1 cellular context compared by ENCODE assay signal in the genomic region with DNA sequence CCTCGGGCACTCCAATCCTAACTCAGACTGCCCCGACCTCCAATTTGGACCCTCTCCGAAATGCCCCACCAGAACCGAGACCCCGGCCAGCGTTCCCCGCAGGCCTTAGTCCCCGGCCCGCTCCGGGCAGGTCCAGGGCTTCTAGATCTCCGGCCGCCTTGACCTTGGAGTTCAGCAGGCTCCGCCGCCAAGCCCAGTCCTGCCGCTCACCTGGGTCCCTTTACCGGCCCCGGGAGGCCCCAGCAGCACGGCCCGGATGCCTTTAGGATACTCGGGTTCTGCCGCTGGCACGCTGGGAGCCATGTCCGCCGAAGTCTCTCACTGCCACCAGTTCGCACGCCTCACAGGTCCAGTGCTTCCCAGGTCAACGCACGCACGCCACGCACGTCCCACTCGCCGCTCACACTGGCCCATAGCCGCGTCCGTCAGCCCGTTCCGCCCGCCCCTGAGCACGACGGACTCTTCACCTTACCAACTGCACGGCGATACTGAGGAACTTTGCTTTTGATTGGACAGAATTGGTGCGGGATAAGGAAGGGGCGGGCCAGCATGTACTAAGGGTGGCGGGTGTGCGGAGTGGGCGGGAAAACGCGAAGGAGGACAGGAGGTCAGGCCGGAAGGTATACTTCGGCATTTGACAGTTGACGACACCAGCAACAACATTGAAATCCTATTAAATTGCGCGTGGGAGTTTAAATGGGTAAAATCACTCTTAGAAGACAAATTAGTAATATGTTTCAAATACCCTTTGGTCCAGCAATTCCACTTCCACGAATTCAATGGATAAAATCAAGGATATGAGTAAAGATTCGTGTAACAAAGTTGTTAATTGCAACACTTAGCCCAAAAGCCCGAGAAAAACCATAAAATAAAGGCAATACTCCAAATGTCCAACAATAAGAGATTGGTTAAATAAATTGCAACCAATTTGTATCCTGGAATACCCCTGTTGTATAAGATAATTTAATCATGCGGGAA.
TF ChIP-seq lines count a peak whose summit lies in the region.

A gene (minus strand): TSS at position 358 of the 978 bp plus-strand sequence. CDS start 55 bp downstream, at position 303.

TF ChIP-seq in SK-N-SH, 30 proteins besides CTCF, POLR2A, EP300 and RAD21 (continued from another document):
- TF ChIP-seq, protein P1, sequence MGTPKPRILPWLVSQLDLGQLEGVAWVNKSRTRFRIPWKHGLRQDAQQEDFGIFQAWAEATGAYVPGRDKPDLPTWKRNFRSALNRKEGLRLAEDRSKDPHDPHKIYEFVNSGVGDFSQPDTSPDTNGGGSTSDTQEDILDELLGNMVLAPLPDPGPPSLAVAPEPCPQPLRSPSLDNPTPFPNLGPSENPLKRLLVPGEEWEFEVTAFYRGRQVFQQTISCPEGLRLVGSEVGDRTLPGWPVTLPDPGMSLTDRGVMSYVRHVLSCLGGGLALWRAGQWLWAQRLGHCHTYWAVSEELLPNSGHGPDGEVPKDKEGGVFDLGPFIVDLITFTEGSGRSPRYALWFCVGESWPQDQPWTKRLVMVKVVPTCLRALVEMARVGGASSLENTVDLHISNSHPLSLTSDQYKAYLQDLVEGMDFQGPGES (IDR thresholded peaks at IDR 0.05; ENCODE audit: low read depth, low read length): peak; percentile 90
- TF ChIP-seq SIN3A (IDR thresholded peaks at IDR 0.05; ENCODE audit: borderline replicate concordance, low read depth, low read length) (peak; percentile 82; the same call in 1 of the 2 replicates), GATA2 (CRISPR knock-in tag; IDR thresholded peaks at IDR 0.05) (no peak), GABPA (IDR thresholded peaks at IDR 0.05; ENCODE audit: low read depth) (peak; percentile 87), TAF1 (IDR thresholded peaks at IDR 0.05; ENCODE audit: borderline replicate concordance, low read depth, low read length) (no peak), RFX5 (IDR thresholded peaks at IDR 0.05; ENCODE audit: low read length) (no peak)
- TF ChIP-seq, protein P2, sequence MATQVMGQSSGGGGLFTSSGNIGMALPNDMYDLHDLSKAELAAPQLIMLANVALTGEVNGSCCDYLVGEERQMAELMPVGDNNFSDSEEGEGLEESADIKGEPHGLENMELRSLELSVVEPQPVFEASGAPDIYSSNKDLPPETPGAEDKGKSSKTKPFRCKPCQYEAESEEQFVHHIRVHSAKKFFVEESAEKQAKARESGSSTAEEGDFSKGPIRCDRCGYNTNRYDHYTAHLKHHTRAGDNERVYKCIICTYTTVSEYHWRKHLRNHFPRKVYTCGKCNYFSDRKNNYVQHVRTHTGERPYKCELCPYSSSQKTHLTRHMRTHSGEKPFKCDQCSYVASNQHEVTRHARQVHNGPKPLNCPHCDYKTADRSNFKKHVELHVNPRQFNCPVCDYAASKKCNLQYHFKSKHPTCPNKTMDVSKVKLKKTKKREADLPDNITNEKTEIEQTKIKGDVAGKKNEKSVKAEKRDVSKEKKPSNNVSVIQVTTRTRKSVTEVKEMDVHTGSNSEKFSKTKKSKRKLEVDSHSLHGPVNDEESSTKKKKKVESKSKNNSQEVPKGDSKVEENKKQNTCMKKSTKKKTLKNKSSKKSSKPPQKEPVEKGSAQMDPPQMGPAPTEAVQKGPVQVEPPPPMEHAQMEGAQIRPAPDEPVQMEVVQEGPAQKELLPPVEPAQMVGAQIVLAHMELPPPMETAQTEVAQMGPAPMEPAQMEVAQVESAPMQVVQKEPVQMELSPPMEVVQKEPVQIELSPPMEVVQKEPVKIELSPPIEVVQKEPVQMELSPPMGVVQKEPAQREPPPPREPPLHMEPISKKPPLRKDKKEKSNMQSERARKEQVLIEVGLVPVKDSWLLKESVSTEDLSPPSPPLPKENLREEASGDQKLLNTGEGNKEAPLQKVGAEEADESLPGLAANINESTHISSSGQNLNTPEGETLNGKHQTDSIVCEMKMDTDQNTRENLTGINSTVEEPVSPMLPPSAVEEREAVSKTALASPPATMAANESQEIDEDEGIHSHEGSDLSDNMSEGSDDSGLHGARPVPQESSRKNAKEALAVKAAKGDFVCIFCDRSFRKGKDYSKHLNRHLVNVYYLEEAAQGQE (IDR thresholded peaks at IDR 0.05; ENCODE audit: low read depth, low read length): 0 out of 2 replicates have a peak, but pooled peaks have one; percentile 36
TF ChIP-seq in SK-N-SH: peak in this region for 13.
